Comparison of ENCODE assay signal across 1 cellular context in the genomic region with DNA sequence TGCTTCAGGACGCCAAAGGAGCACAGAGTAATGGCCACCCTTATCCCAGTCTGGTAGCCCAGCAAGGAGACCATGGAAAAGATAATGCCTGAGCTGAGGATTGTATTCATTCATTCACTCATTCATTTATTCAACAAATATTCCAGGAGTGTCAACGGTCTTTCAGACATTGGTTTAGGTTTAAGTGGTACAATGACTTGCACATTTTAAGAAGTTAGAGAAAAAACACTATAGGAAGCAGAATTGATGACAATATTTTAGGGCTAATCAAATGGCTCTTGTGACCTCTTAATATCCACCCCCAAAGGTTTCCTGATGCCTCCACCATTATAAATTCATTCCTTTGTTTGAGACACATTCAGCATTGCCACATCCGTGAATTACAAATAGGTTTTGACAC.
TF ChIP-seq lines count a peak whose summit lies in the region.

No MANE protein-coding gene starts in this region.

TF ChIP-seq in H1, 55 proteins besides CTCF, POLR2A, EP300 and RAD21 (continued from another document):
- no peak for TF ChIP-seq ATF2 (IDR thresholded peaks at IDR 0.05; ENCODE audit: low read length)
- no peak for TF ChIP-seq HDAC2 (IDR thresholded peaks at IDR 0.05; ENCODE audit: borderline replicate concordance in 1 of 2, low read depth in 2 of 2, low read length in 2 of 2)
- no peak for TF ChIP-seq RNF2 (IDR thresholded peaks at IDR 0.05; ENCODE audit: borderline replicate concordance, low read depth, low read length, missing control alignments, poor library complexity, severe bottlenecking)
- TF ChIP-seq CTBP2 (IDR thresholded peaks at IDR 0.05; ENCODE audit: borderline replicate concordance, insufficient read depth, insufficient read length, low read length) = no peak
- no peak for TF ChIP-seq TAF7 (optimal IDR thresholded peaks at IDR 0.05; ENCODE audit: borderline replicate concordance, low read depth, low read length)
- TF ChIP-seq KDM1A (IDR thresholded peaks at IDR 0.05; ENCODE audit: borderline replicate concordance, low read length) = no peak
